ENCODE assay signal across 8 cellular contexts in genomic region chr12:125683748-125684381, GRCh38.
DNase-seq lines count a peak whose midpoint lies in the region; ATAC-seq and TF ChIP-seq lines count a peak whose summit lies in the region.

No MANE protein-coding gene starts in this region.

- H3K27ac ChIP-seq in lung (ENCODE audit: low read depth in 1 of 2, low read length in 1 of 2): no peak overlapping the region

- H3K4me1 ChIP-seq in lung (ENCODE audit: control insufficient read depth in 2 of 2, insufficient read depth in 2 of 2, low read length in 2 of 2): no peaks in the 10 kb centered on the region

- no peak overlapping the region for H3K27ac Mint-ChIP-seq in activated T-cell treated with anti-CD3 and anti-CD28 coated beads, Interleukin-2, amount 50 U/mL, for 24 hours
- H3K27ac Mint-ChIP-seq in WTC11: no peak overlapping the region

- peak; percentile 54 for ATAC-seq in HG02938 (IDR thresholded peaks at IDR 0.05; ENCODE audit: unreplicated experiment)
- ATAC-seq in WTC11: peak; percentile 99
- no peak for ATAC-seq in lung (ENCODE audit: insufficient read depth, low FRiP score)

- H3K4me3 Mint-ChIP-seq in activated T-cell treated with anti-CD3 and anti-CD28 coated beads, Interleukin-2, amount 50 U/mL, for 24 hours: no peak overlapping the region
- no peak overlapping the region for H3K4me3 Mint-ChIP-seq in WTC11

- TF ChIP-seq CTCF in WTC11 (IDR thresholded peaks at IDR 0.05): peak; percentile 94
- TF ChIP-seq CTCF in lung (IDR thresholded peaks at IDR 0.05; ENCODE audit: control extremely low read depth, extremely low read depth): no peak

- H3K27me3 Mint-ChIP-seq in activated T-cell treated with anti-CD3 and anti-CD28 coated beads, Interleukin-2, amount 50 U/mL, for 24 hours: peaks cover 8% of the 10 kb centered on the region
- H3K27me3 Mint-ChIP-seq in WTC11 (ENCODE audit: low read depth): peaks cover 30% of the 10 kb centered on the region

- H3K36me3 ChIP-seq in lung (ENCODE audit: control insufficient read depth in 2 of 2, insufficient read depth in 2 of 2, low read length in 2 of 2): no peaks in the 10 kb centered on the region

- H3K4me1 Mint-ChIP-seq in activated T-cell treated with anti-CD3 and anti-CD28 coated beads, Interleukin-2, amount 50 U/mL, for 24 hours (ENCODE audit: low read depth): no peaks in the 10 kb centered on the region
- H3K4me1 Mint-ChIP-seq in WTC11: no peaks in the 10 kb centered on the region

- H3K9me3 Mint-ChIP-seq in activated T-cell treated with anti-CD3 and anti-CD28 coated beads, Interleukin-2, amount 50 U/mL, for 24 hours: peaks cover 2% of the 10 kb centered on the region
- peaks cover 45% of the 10 kb centered on the region for H3K9me3 Mint-ChIP-seq in WTC11

- peaks cover 0 to 7% of the 10 kb centered on the region in 2 donors for H3K9me3 ChIP-seq in lung (ENCODE audit: control insufficient read depth in 2 of 2, insufficient read depth in 1 of 2, low read length in 1 of 2)

- no peak overlapping the region for H3K4me3 ChIP-seq in lung

- DNase-seq in activated T-cell treated with anti-CD3 and anti-CD28 coated beads, Interleukin-2, amount 50 U/mL, for 24 hours: peak; percentile 30
- no peak for DNase-seq in activated T-cell treated with anti-CD3 and anti-CD28 coated beads for 4 hours
- peak; percentile 98 for DNase-seq in WTC11 (ENCODE audit: low spot score)
- peak; percentile 37 for DNase-seq in lung (ENCODE audit: low spot score)
- no peak for DNase-seq in NCI-H1417 treated with DMSO at 0.1 percent for 48 hours (lab: John Stamatoyannopoulos, UW)
- DNase-seq in stimulated activated naive CD4-positive, alpha-beta T cell (lab: John Stamatoyannopoulos, UW): no peak
- DNase-seq in mesenteric fat pad (ENCODE audit: low spot score): no peak

- H3K36me3 Mint-ChIP-seq in activated T-cell treated with anti-CD3 and anti-CD28 coated beads, Interleukin-2, amount 50 U/mL, for 24 hours (ENCODE audit: low read depth): no peaks in the 10 kb centered on the region
- peaks cover 14% of the 10 kb centered on the region for H3K36me3 Mint-ChIP-seq in WTC11

- POLR2A ChIA-PET in WTC11 (lab: Charles Lee): no interaction called here

- CTCF ChIA-PET in WTC11 (lab: Charles Lee): interaction anchor here (0.5 to 1.6 kb wide), 23 partner anchors 9 to 1215 kb away, joined by 3 to 12 read pairs (median 3); no protein-coding TSS in a partner anchor

- 13 to 15% methylated on average over 30 of the region's 30 CpGs for WGBS in lung, 2 donors

- no peaks in the 10 kb centered on the region for H3K27me3 ChIP-seq in lung (ENCODE audit: control insufficient read depth, insufficient read depth)

TF ChIP-seq in WTC11, 78 proteins besides CTCF, POLR2A, EP300 and RAD21:
- TF ChIP-seq ZBTB21 (CRISPR knock-in tag; IDR thresholded peaks at IDR 0.05; ENCODE audit: borderline replicate concordance) (no peak), CREM (CRISPR knock-in tag; IDR thresholded peaks at IDR 0.05) (no peak), HMGXB4 (CRISPR knock-in tag; IDR thresholded peaks at IDR 0.05) (peak; percentile 69; the same call in 1 of the 2 replicates)
- TF ChIP-seq, protein P1, sequence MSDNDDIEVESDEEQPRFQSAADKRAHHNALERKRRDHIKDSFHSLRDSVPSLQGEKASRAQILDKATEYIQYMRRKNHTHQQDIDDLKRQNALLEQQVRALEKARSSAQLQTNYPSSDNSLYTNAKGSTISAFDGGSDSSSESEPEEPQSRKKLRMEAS (CRISPR knock-in tag; IDR thresholded peaks at IDR 0.05): peak; percentile 61; the same call in 1 of the 2 replicates

Comparison
In these comparisons a context has a peak if more than half of its experiments do, and no peak if none do; other contexts are left out.
1. DNase-seq: peak in activated T-cell treated with anti-CD3 and anti-CD28 coated beads, Interleukin-2, amount 50 U/mL, for 24 hours (single experiment), WTC11 (single experiment) and lung (single experiment); none in activated T-cell treated with anti-CD3 and anti-CD28 coated beads for 4 hours (single experiment), NCI-H1417 treated with DMSO at 0.1 percent for 48 hours (single experiment), stimulated activated naive CD4-positive, alpha-beta T cell (0 of 6) and mesenteric fat pad (single experiment).